In genomic region chr2:136232447-136233172, GRCh38 we compare ENCODE assay signal across 19 cellular contexts.
"Had no signal": no experiment of that assay in that cellular context is flagged by ENCODE, and none has a peak within 500 bp of the region (broad histone marks: within the 10 kb centered on the region; RNA-seq: fewer than 3 reads in every experiment).

No MANE protein-coding gene starts in this region.

- H3K27ac ChIP-seq: epithelial cell of prostate, gastroesophageal sphincter, heart right ventricle, sigmoid colon, upper lobe of left lung, VCaP had no signal

- H3K36me3 ChIP-seq: gastroesophageal sphincter, heart right ventricle, sigmoid colon, upper lobe of left lung had no signal

- H3K36me3 Mint-ChIP-seq: activated naive CD4-positive, alpha-beta T cell treated with anti-CD3 and anti-CD28 coated beads, Interleukin-2, amount 50 U/mL, for 72 hours; brain had no signal

- H3K4me1 Mint-ChIP-seq: activated T-helper 17 cell treated with anti-CD3 and anti-CD28 coated beads, Interleukin-2, amount 50 U/mL, for 72 hours had no signal

- H3K4me3 ChIP-seq: gastroesophageal sphincter, heart right ventricle, sigmoid colon, upper lobe of left lung had no signal

- ATAC-seq: activated naive CD4-positive, alpha-beta T cell treated with anti-CD3 and anti-CD28 coated beads, Interleukin-2, amount 50 U/mL, for 72 hours; activated T-helper 17 cell treated with anti-CD3 and anti-CD28 coated beads, Interleukin-2, amount 50 U/mL, for 72 hours; gastroesophageal sphincter; heart right ventricle; left cardiac atrium; stimulated activated naive CD8-positive, alpha-beta T cell treated with anti-CD3 and anti-CD28 coated beads, Interleukin-15, Interleukin-2, amounts not matched to agents 100 U/mL and 50 U/mL, for 24 hours had no signal

- H3K27me3 ChIP-seq: gastroesophageal sphincter, sigmoid colon, upper lobe of left lung had no signal

- DNase-seq: activated CD4-positive, alpha-beta T cell treated with anti-CD3 and anti-CD28 coated beads for 1 hour; activated T-cell treated with anti-CD3 and anti-CD28 coated beads, Interleukin-2, amount 50 U/mL, for 1 hour; aorta; heart right ventricle; islet precursor cell; left cardiac atrium; nephron progenitor cell; occipital lobe; posterior cingulate gyrus; sigmoid colon; stimulated activated CD4-positive, alpha-beta T cell treated with anti-CD3 and anti-CD28 coated beads, Interleukin-4, amount 100 ng/mL, for 1 hour; stimulated activated naive CD8-positive, alpha-beta T cell treated with anti-CD3 and anti-CD28 coated beads, Interleukin-15, Interleukin-2, amounts not matched to agents 100 U/mL and 50 U/mL, for 24 hours; upper lobe of left lung had no signal

- H3K4me1 ChIP-seq: upper lobe of left lung had no signal

- H3K27me3 Mint-ChIP-seq: activated T-helper 17 cell treated with anti-CD3 and anti-CD28 coated beads, Interleukin-2, amount 50 U/mL, for 72 hours; brain had no signal

- H3K9me3 ChIP-seq: gastroesophageal sphincter, heart right ventricle, sigmoid colon, upper lobe of left lung had no signal

- H3K4me3 Mint-ChIP-seq: activated T-helper 17 cell treated with anti-CD3 and anti-CD28 coated beads, Interleukin-2, amount 50 U/mL, for 72 hours; brain; nephron progenitor cell had no signal
